In genomic region chr1:114026797-114027196, GRCh38 we compare ENCODE assay signal across 20 cellular contexts. TPM values are rescaled to one million over a fixed set of nuclear protein-coding genes. Genes with fewer than 3 reads are reported as not detected.
"Had no signal": no experiment of that assay in that cellular context is flagged by ENCODE, and none has a peak within 500 bp of the region (broad histone marks: within the 10 kb centered on the region; RNA-seq: fewer than 3 reads in every experiment).

No MANE protein-coding gene starts in this region.

- H3K4me3 ChIP-seq: body of pancreas, colonic mucosa, gastroesophageal sphincter, heart right ventricle, mucosa of descending colon, right atrium auricular region, vagina had no signal

- H3K4me1 ChIP-seq: body of pancreas, colonic mucosa, gastroesophageal sphincter, heart right ventricle, right atrium auricular region, vagina had no signal

- DNase-seq: activated B cell treated with CpG ODN at 0.5 μM for 24 hours; activated CD4-positive, alpha-beta memory T cell treated with anti-CD3 and anti-CD28 coated beads for 36 hours; activated CD4-positive, alpha-beta T cell treated with anti-CD3 and anti-CD28 coated beads for 4 hours; amniotic stem cell; body of pancreas; caudate nucleus; colonic mucosa; heart right ventricle; kidney glomerular epithelial cell; left ventricle myocardium superior; mucosa of descending colon; naive thymus-derived CD8-positive, alpha-beta T cell; small intestine; stimulated activated CD4-positive, alpha-beta T cell treated with anti-CD3 and anti-CD28 coated beads, Interleukin-15, amount 100 ng/mL, for 24 hours; stimulated activated CD4-positive, alpha-beta T cell treated with anti-CD3 and anti-CD28 coated beads, Interleukin-4, amount 100 ng/mL, for 1 hour; stimulated activated naive CD8-positive, alpha-beta T cell treated with anti-CD3 and anti-CD28 coated beads, Interleukin-15, amount 100 ng/mL, for 72 hours; trophoblast cell had no signal

- H3K27ac ChIP-seq: body of pancreas, colonic mucosa, gastroesophageal sphincter, heart right ventricle, right atrium auricular region, vagina had no signal

- H3K27me3 ChIP-seq: body of pancreas, colonic mucosa, gastroesophageal sphincter, heart right ventricle, right atrium auricular region, vagina had no signal

- H3K9me3 ChIP-seq: body of pancreas, colonic mucosa, gastroesophageal sphincter, heart right ventricle, mucosa of descending colon, right atrium auricular region, vagina had no signal

- ATAC-seq: body of pancreas; gastroesophageal sphincter; heart right ventricle; left ventricle myocardium superior; mucosa of descending colon; naive thymus-derived CD8-positive, alpha-beta T cell; stimulated activated naive CD8-positive, alpha-beta T cell treated with anti-CD3 and anti-CD28 coated beads, Interleukin-15, amount 100 ng/mL, for 72 hours had no signal

- H3K36me3 ChIP-seq: colonic mucosa, gastroesophageal sphincter, heart right ventricle, right atrium auricular region, vagina had no signal

RNA-seq across cellular contexts. Expression of gene OLFML3, which starts 47.5 kb away (rescaled TPM):
- polyA plus RNA-seq: naive thymus-derived CD8-positive, alpha-beta T cell had no signal
